Comparison of ENCODE assay signal across 8 cellular contexts in genomic region chr16:21277927-21278706, GRCh38. TPM values are rescaled to one million over a fixed set of nuclear protein-coding genes. Genes with fewer than 3 reads are reported as not detected.
DNase-seq lines count a peak whose midpoint lies in the region; ATAC-seq, FAIRE-seq and TF ChIP-seq lines count a peak whose summit lies in the region.

Gene CRYM (minus strand): TSS chr16:21278290. CDS start chr16:21278251, 39 bp downstream.

- no peaks in the 10 kb centered on the region for H3K4me1 Mint-ChIP-seq in HFFc6 (ENCODE audit: low read depth)
- H3K4me1 Mint-ChIP-seq in activated T-helper 17 cell treated with anti-CD3 and anti-CD28 coated beads, Interleukin-2, amount 50 U/mL, for 72 hours: no peaks in the 10 kb centered on the region

- H3K4me1 ChIP-seq in pancreas: peaks cover 0 to 3% (median 0%) of the 10 kb centered on the region in 3 donors

- H3K36me3 Mint-ChIP-seq in HFFc6 (ENCODE audit: low read depth): no peaks in the 10 kb centered on the region
- H3K36me3 Mint-ChIP-seq in activated T-helper 17 cell treated with anti-CD3 and anti-CD28 coated beads, Interleukin-2, amount 50 U/mL, for 72 hours (ENCODE audit: low read depth): no peaks in the 10 kb centered on the region

- H3K27me3 Mint-ChIP-seq in HFFc6 (ENCODE audit: insufficient read depth): peaks cover 41% of the 10 kb centered on the region
- H3K27me3 Mint-ChIP-seq in activated T-helper 17 cell treated with anti-CD3 and anti-CD28 coated beads, Interleukin-2, amount 50 U/mL, for 72 hours: peaks cover 52% of the 10 kb centered on the region

- H3K4me3 ChIP-seq in pancreas: peak within 1 kb of the TSS in 3 of 4 donors; percentile 7 to 50 (median 32)

- ATAC-seq in activated T-helper 17 cell treated with anti-CD3 and anti-CD28 coated beads, Interleukin-2, amount 50 U/mL, for 72 hours (replicated peaks): peak; percentile 89
- ATAC-seq in Right ventricle myocardium inferior: peak; percentile 95
- peak; percentile 94 to 100 (median 99) for ATAC-seq in pancreas
- no peak for ATAC-seq in GM21360 (IDR thresholded peaks at IDR 0.05; ENCODE audit: unreplicated experiment)

- no peaks in the 10 kb centered on the region for H3K9me3 ChIP-seq in pancreas

- no peak within 1 kb of the TSS for H3K27ac ChIP-seq in pancreas

- no peak for FAIRE-seq in pancreas (lab: Jason Lieb, UNC)

- H3K9me3 Mint-ChIP-seq in HFFc6: no peaks in the 10 kb centered on the region
- H3K9me3 Mint-ChIP-seq in activated T-helper 17 cell treated with anti-CD3 and anti-CD28 coated beads, Interleukin-2, amount 50 U/mL, for 72 hours: no peaks in the 10 kb centered on the region

- TF ChIP-seq CTCF in HFFc6 (IDR thresholded peaks at IDR 0.05) (peak; percentile 81), pancreas (IDR thresholded peaks at IDR 0.05) (peak; percentile 65 to 87 (median 80))

- intact Hi-C loops in Right ventricle myocardium inferior (cut with DNase I) (loop anchor here (2.0 to 5.0 kb wide), 3 partner anchors 23 to 116 kb away; no protein-coding TSS in a partner anchor), pancreas (cut with DNase I) (no loop called here)

- peak; percentile 53 for DNase-seq in DMS53 treated with DMSO at 0.1 percent for 48 hours (lab: John Stamatoyannopoulos, UW; ENCODE audit: unreplicated experiment)
- DNase-seq in HFFc6: no peak
- peak; percentile 72 for DNase-seq in NCI-H526 treated with DMSO at 0.1 percent for 48 hours (lab: John Stamatoyannopoulos, UW)
- peak; percentile 86 for DNase-seq in Right ventricle myocardium inferior (ENCODE audit: missing footprints)
- peak; percentile 47 to 90 (median 65) for DNase-seq in pancreas
- no peak for DNase-seq in pons (ENCODE audit: low spot score)

- peaks cover 0 to 12% (median 0%) of the 10 kb centered on the region in 4 donors for H3K27me3 ChIP-seq in pancreas

- H3K27ac Mint-ChIP-seq in HFFc6: no peak within 1 kb of the TSS
- no peak within 1 kb of the TSS for H3K27ac Mint-ChIP-seq in activated T-helper 17 cell treated with anti-CD3 and anti-CD28 coated beads, Interleukin-2, amount 50 U/mL, for 72 hours

- H3K36me3 ChIP-seq in pancreas: no peaks in the 10 kb centered on the region

- peak within 1 kb of the TSS; percentile 48 for H3K4me3 Mint-ChIP-seq in HFFc6
- peak within 1 kb of the TSS; percentile 29 for H3K4me3 Mint-ChIP-seq in activated T-helper 17 cell treated with anti-CD3 and anti-CD28 coated beads, Interleukin-2, amount 50 U/mL, for 72 hours

- WGBS in pancreas, 2 donors: 1% methylated on average over 46 of the region's 46 CpGs

RNA-seq across cellular contexts. Expression of gene CRYM, which starts in this region (rescaled TPM):
- total RNA-seq in HFFc6 (2021; fragmentation: NEBNext Ultra II Directional; extraction: Animal tissue kit (Norgen Biotek cat#: 25700)): not detected
- not detected for total RNA-seq in activated T-helper 17 cell treated with anti-CD3 and anti-CD28 coated beads, Interleukin-2, amount 50 U/mL, for 72 hours
- total RNA-seq in Right ventricle myocardium inferior (63.3 TPM), pancreas (under 1 TPM in 4 of 6 donors, not detected in 2; 0.12 to 0.22 (median 0.17) TPM)
- polyA plus RNA-seq in pancreas: under 1 TPM in 1 of 2 donors, not detected in 1; 0.09 TPM

Comparison
In these comparisons a context has a peak if more than half of its experiments do, and no peak if none do; other contexts are left out.
1. RNA of gene CRYM (total RNA-seq): 63.3 TPM in Right ventricle myocardium inferior (single experiment); not detected in activated T-helper 17 cell treated with anti-CD3 and anti-CD28 coated beads, Interleukin-2, amount 50 U/mL, for 72 hours, 0.12 to 0.22 TPM in pancreas and not detected in HFFc6; every median in the first group is over 10 times any median in the second.
2. Peak in ATAC-seq in activated T-helper 17 cell treated with anti-CD3 and anti-CD28 coated beads, Interleukin-2, amount 50 U/mL, for 72 hours; RNA of the gene not detected or under 1 TPM.
3. Peak in DNase-seq, ATAC-seq and H3K4me3 ChIP-seq in pancreas; RNA of the gene not detected or under 1 TPM.
4. DNase-seq: peak in DMS53 treated with DMSO at 0.1 percent for 48 hours (single experiment), NCI-H526 treated with DMSO at 0.1 percent for 48 hours (single experiment) and Right ventricle myocardium inferior (single experiment); none in HFFc6 (single experiment) and pons (single experiment).